ENCODE assay signal across 32 cellular contexts in the genomic region with DNA sequence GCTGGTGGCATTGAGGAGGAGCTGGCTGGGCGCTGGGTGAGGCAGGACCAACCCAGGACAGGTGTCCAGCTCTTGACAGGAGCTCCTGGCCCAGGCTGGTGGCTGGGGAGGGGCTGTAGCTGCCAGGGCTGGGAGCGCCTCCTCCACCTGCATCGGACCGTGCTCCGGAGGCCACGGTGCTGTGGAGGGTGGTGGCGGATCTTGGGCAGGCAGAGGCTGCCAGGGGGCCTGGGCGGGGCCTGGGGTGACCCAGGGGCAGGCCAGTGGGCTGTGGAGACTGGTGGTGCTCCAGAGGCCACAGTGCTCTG. TPM values are rescaled to one million over a fixed set of nuclear protein-coding genes. Genes with fewer than 3 reads are reported as not detected.
"Had no signal": no experiment of that assay in that cellular context is flagged by ENCODE, and none has a peak within 500 bp of the region (broad histone marks: within the 10 kb centered on the region; RNA-seq: fewer than 3 reads in every experiment).

No MANE protein-coding gene starts in this region.

- H3K9me3 Mint-ChIP-seq: activated B cell treated with CpG ODN at 0.5 μM for 24 hours; activated CD8-positive, alpha-beta T cell treated with anti-CD3 and anti-CD28 coated beads for 36 hours; activated naive CD4-positive, alpha-beta T cell treated with anti-CD3 and anti-CD28 coated beads, Interleukin-2, amount 10 ng/mL, durations not matched to agents 7 days and 5 days; activated naive CD4-positive, alpha-beta T cell treated with anti-CD3 and anti-CD28 coated beads, Interleukin-2, amount 50 U/mL, for 72 hours; activated naive CD8-positive, alpha-beta T cell treated with anti-CD3 and anti-CD28 coated beads, Interleukin-2, amount 10 ng/mL, durations not matched to agents 7 days and 5 days; activated T-helper 1 cell treated with anti-CD3 and anti-CD28 coated beads, Interleukin-12 subunit alpha, Interleukin-12 subunit beta, Interleukin-2, Interleukin-4 antibody, amounts not matched to agents 30 ng/mL and 10 ng/mL and 1 ng/mL, durations not matched to agents 14 hours and 24 hours and 36 hours; activated T-helper 2 cell treated with anti-CD3 and anti-CD28 coated beads, Interferon-gamma antibody, Interleukin-2, Interleukin-4, amounts not matched to agents 10 μg/mL and 5 μg/mL and 100 μg/mL, durations not matched to agents 14 hours and 24 hours and 36 hours; brain; T-helper 2 cell treated with Interferon-gamma antibody and Interleukin-4, amounts not matched to agents 5 μg/mL and 100 μg/mL, for 36 hours had no signal

- ATAC-seq: activated CD4-positive, CD25-positive, alpha-beta regulatory T cell treated with anti-CD3 and anti-CD28 coated beads, Interleukin-2, amount 50 U/mL, for 24 hours; activated CD8-positive, alpha-beta T cell treated with anti-CD3 and anti-CD28 coated beads for 36 hours; activated naive CD4-positive, alpha-beta T cell treated with anti-CD3 and anti-CD28 coated beads, Interleukin-2, amount 50 U/mL, for 72 hours; foreskin keratinocyte; gastrocnemius medialis; T-helper 17 cell had no signal

- H3K27ac ChIP-seq: breast epithelium, cardiac muscle cell, colonic mucosa, epithelial cell of prostate, foreskin keratinocyte, gastrocnemius medialis, WERI-Rb-1 had no signal

- H3K36me3 ChIP-seq: ascending aorta, breast epithelium, cardiac muscle cell, colonic mucosa, gastrocnemius medialis, heart right ventricle, WERI-Rb-1 had no signal

- H3K36me3 Mint-ChIP-seq: activated naive CD4-positive, alpha-beta T cell treated with anti-CD3 and anti-CD28 coated beads, Interleukin-2, amount 10 ng/mL, durations not matched to agents 7 days and 5 days; activated naive CD4-positive, alpha-beta T cell treated with anti-CD3 and anti-CD28 coated beads, Interleukin-2, amount 50 U/mL, for 72 hours; activated naive CD8-positive, alpha-beta T cell treated with anti-CD3 and anti-CD28 coated beads, Interleukin-2, amount 10 ng/mL, durations not matched to agents 7 days and 5 days; brain had no signal

- H3K4me3 ChIP-seq: ascending aorta, breast epithelium, cardiac muscle cell, colonic mucosa, gastrocnemius medialis, heart right ventricle had no signal

- H3K4me1 Mint-ChIP-seq: activated B cell treated with CpG ODN at 0.5 μM for 24 hours; activated naive CD4-positive, alpha-beta T cell treated with anti-CD3 and anti-CD28 coated beads, Interleukin-2, amount 10 ng/mL, durations not matched to agents 7 days and 5 days; activated naive CD8-positive, alpha-beta T cell treated with anti-CD3 and anti-CD28 coated beads, Interleukin-2, amount 10 ng/mL, durations not matched to agents 7 days and 5 days had no signal

- H3K27me3 Mint-ChIP-seq: activated CD8-positive, alpha-beta T cell treated with anti-CD3 and anti-CD28 coated beads for 36 hours had no signal

- H3K27ac Mint-ChIP-seq: activated B cell treated with CpG ODN at 0.5 μM for 24 hours; activated CD8-positive, alpha-beta T cell treated with anti-CD3 and anti-CD28 coated beads for 36 hours; activated naive CD4-positive, alpha-beta T cell treated with anti-CD3 and anti-CD28 coated beads, Interleukin-2, amount 10 ng/mL, durations not matched to agents 7 days and 5 days; activated naive CD4-positive, alpha-beta T cell treated with anti-CD3 and anti-CD28 coated beads, Interleukin-2, amount 50 U/mL, for 72 hours; activated naive CD8-positive, alpha-beta T cell treated with anti-CD3 and anti-CD28 coated beads, Interleukin-2, amount 10 ng/mL, durations not matched to agents 7 days and 5 days; activated T-helper 1 cell treated with anti-CD3 and anti-CD28 coated beads, Interleukin-12 subunit alpha, Interleukin-12 subunit beta, Interleukin-2, Interleukin-4 antibody, amounts not matched to agents 30 ng/mL and 10 ng/mL and 1 ng/mL, durations not matched to agents 14 hours and 24 hours and 36 hours; activated T-helper 2 cell treated with anti-CD3 and anti-CD28 coated beads, Interferon-gamma antibody, Interleukin-2, Interleukin-4, amounts not matched to agents 10 μg/mL and 5 μg/mL and 100 μg/mL, durations not matched to agents 14 hours and 24 hours and 36 hours; brain; T-helper 17 cell; T-helper 2 cell treated with Interferon-gamma antibody and Interleukin-4, amounts not matched to agents 5 μg/mL and 100 μg/mL, for 36 hours had no signal

- H3K27me3 ChIP-seq: ascending aorta, cardiac muscle cell, colonic mucosa had no signal

- H3K9me3 ChIP-seq: ascending aorta, breast epithelium, colonic mucosa, gastrocnemius medialis, heart right ventricle had no signal

- H3K4me3 Mint-ChIP-seq: activated B cell treated with CpG ODN at 0.5 μM for 24 hours; activated CD8-positive, alpha-beta T cell treated with anti-CD3 and anti-CD28 coated beads for 36 hours; activated naive CD4-positive, alpha-beta T cell treated with anti-CD3 and anti-CD28 coated beads, Interleukin-2, amount 10 ng/mL, durations not matched to agents 7 days and 5 days; activated naive CD8-positive, alpha-beta T cell treated with anti-CD3 and anti-CD28 coated beads, Interleukin-2, amount 10 ng/mL, durations not matched to agents 7 days and 5 days; activated T-helper 1 cell treated with anti-CD3 and anti-CD28 coated beads, Interleukin-12 subunit alpha, Interleukin-12 subunit beta, Interleukin-2, Interleukin-4 antibody, amounts not matched to agents 30 ng/mL and 10 ng/mL and 1 ng/mL, durations not matched to agents 14 hours and 24 hours and 36 hours; brain; T-helper 17 cell; T-helper 2 cell treated with Interferon-gamma antibody and Interleukin-4, amounts not matched to agents 5 μg/mL and 100 μg/mL, for 36 hours had no signal

- DNase-seq: activated B cell treated with CpG ODN at 0.5 μM for 24 hours; activated CD4-positive, alpha-beta T cell treated with anti-CD3 and anti-CD28 coated beads for 48 hours; activated CD4-positive, alpha-beta T cell treated with anti-CD3 and anti-CD28 coated beads, Interleukin-2, amount 50 U/mL, for 1 hour; activated CD4-positive, alpha-beta T cell treated with anti-CD3 and anti-CD28 coated beads, Interleukin-2, amount 50 U/mL, for 48 hours; activated CD8-positive, alpha-beta memory T cell treated with anti-CD3 and anti-CD28 coated beads for 24 hours; activated CD8-positive, alpha-beta T cell treated with anti-CD3 and anti-CD28 coated beads for 36 hours; activated effector memory CD4-positive, alpha-beta T cell treated with anti-CD3 and anti-CD28 coated beads, Interleukin-2, amount 50 U/mL, for 16 hours; activated naive CD4-positive, alpha-beta T cell treated with anti-CD3 and anti-CD28 coated beads, Interleukin-2, amount 10 ng/mL, durations not matched to agents 7 days and 5 days; activated naive CD8-positive, alpha-beta T cell treated with anti-CD3 and anti-CD28 coated beads, Interleukin-2, amount 10 ng/mL, durations not matched to agents 7 days and 5 days; activated T-cell treated with anti-CD3 and anti-CD28 coated beads, Interleukin-2, amount 50 U/mL, for 1 hour; activated T-cell treated with anti-CD3 and anti-CD28 coated beads, Interleukin-2, amount 50 U/mL, for 48 hours; central memory CD4-positive, alpha-beta T cell; cerebellar nuclear complex; colonic mucosa; effector CD8-positive, alpha-beta T cell; foreskin keratinocyte; gastrocnemius medialis; heart right ventricle; T-helper 1 cell; T-helper 17 cell; T1000; WERI-Rb-1 had no signal

- H3K4me1 ChIP-seq: breast epithelium, colonic mucosa, foreskin keratinocyte, gastrocnemius medialis had no signal

RNA-seq across cellular contexts. Expression of a gene that starts 32.0 kb away (rescaled TPM):
- total RNA-seq: foreskin keratinocyte had no signal
- polyA plus RNA-seq: foreskin keratinocyte had no signal

RNA-seq across cellular contexts. Expression of a gene that starts 59.0 kb away (rescaled TPM):
- total RNA-seq: activated B cell treated with CpG ODN at 0.5 μM for 24 hours; activated CD8-positive, alpha-beta T cell treated with anti-CD3 and anti-CD28 coated beads for 36 hours; activated naive CD4-positive, alpha-beta T cell treated with anti-CD3 and anti-CD28 coated beads, Interleukin-2, amount 50 U/mL, for 72 hours; activated naive CD8-positive, alpha-beta T cell treated with anti-CD3 and anti-CD28 coated beads, Interleukin-2, amount 10 ng/mL, durations not matched to agents 7 days and 5 days; activated T-helper 1 cell treated with anti-CD3 and anti-CD28 coated beads, Interleukin-12 subunit alpha, Interleukin-12 subunit beta, Interleukin-2, Interleukin-4 antibody, amounts not matched to agents 30 ng/mL and 10 ng/mL and 1 ng/mL, durations not matched to agents 14 hours and 24 hours and 36 hours; activated T-helper 2 cell treated with anti-CD3 and anti-CD28 coated beads, Interferon-gamma antibody, Interleukin-2, Interleukin-4, amounts not matched to agents 10 μg/mL and 5 μg/mL and 100 μg/mL, durations not matched to agents 14 hours and 24 hours and 36 hours; ascending aorta; breast epithelium; cardiac muscle cell; foreskin keratinocyte; T-helper 17 cell had no signal
- polyA plus RNA-seq: cardiac muscle cell, foreskin keratinocyte had no signal
